In genomic region chr15:101488300-101489164, GRCh38 we compare ENCODE assay signal across 9 cellular contexts. TPM values are rescaled to one million over a fixed set of nuclear protein-coding genes. Genes with fewer than 3 reads are reported as not detected.
DNase-seq lines count a peak whose midpoint lies in the region; ATAC-seq and TF ChIP-seq lines count a peak whose summit lies in the region.
"Had no signal": no experiment of that assay in that cellular context is flagged by ENCODE, and none has a peak within 500 bp of the region (broad histone marks: within the 10 kb centered on the region; RNA-seq: fewer than 3 reads in every experiment).

No MANE protein-coding gene starts in this region.

- no peaks in the 10 kb centered on the region for H3K79me2 ChIP-seq in hepatocyte

- H3K9me3 ChIP-seq in hepatocyte (ENCODE audit: low read depth), result no peaks in the 10 kb centered on the region
- H3K9me3 ChIP-seq: tibial nerve had no signal

- 10% methylated on average over 48 of the region's 85 CpGs for WGBS in hepatocyte (ENCODE audit: low lambda C conversion rate, missing lambda C conversion rate)

- no peaks in the 10 kb centered on the region for H3K36me3 ChIP-seq in hepatocyte (replicated peaks; ENCODE audit: insufficient read depth, low read depth)
- H3K36me3 ChIP-seq: tibial nerve had no signal

- H3K27me3 ChIP-seq in hepatocyte, result peaks cover 17% of the 10 kb centered on the region

- H2AFZ ChIP-seq in hepatocyte, result no peak overlapping the region

- H3K4me1 ChIP-seq in hepatocyte (ENCODE audit: insufficient read depth), result peaks cover 2% of the 10 kb centered on the region

- peak overlapping the region; percentile 81 for H3K4me2 ChIP-seq in hepatocyte

- no peaks in the 10 kb centered on the region for H4K20me1 ChIP-seq in hepatocyte (ENCODE audit: insufficient read depth, poor library complexity, severe bottlenecking)

- no peak for ATAC-seq in GM18870 (IDR thresholded peaks at IDR 0.05; ENCODE audit: unreplicated experiment)
- ATAC-seq in HG02798 (IDR thresholded peaks at IDR 0.05; ENCODE audit: poor library complexity, unreplicated experiment), result no peak

- no peaks in the 10 kb centered on the region for H3K9me2 ChIP-seq in hepatocyte (replicated peaks; ENCODE audit: insufficient read depth)

- H3K4me3 ChIP-seq in hepatocyte (no peak overlapping the region), foreskin fibroblast (ENCODE audit: low read depth in 1 of 2, low read length in 2 of 2) (peak overlapping the region in 1 of 2 donors; percentile 28)

- no peak overlapping the region for H3K27ac ChIP-seq in hepatocyte

- peak; percentile 56 for DNase-seq in GM10266 (ENCODE audit: extremely low spot score)
- DNase-seq in RKO (ENCODE audit: low spot score), result peak; percentile 28
- peak; percentile 28 for DNase-seq in hepatocyte (ENCODE audit: low spot score)
- peak; percentile 63 for DNase-seq in retina
- DNase-seq in DMS79 treated with DMSO at 0.1 percent for 48 hours (lab: John Stamatoyannopoulos, UW), result no peak
- DNase-seq in foreskin fibroblast, result no peak

- no peak for TF ChIP-seq CTCF in GM10266 (IDR thresholded peaks at IDR 0.05; ENCODE audit: control insufficient read depth, insufficient read depth, low read depth, missing control alignments)
- TF ChIP-seq CTCF in hepatocyte (IDR thresholded peaks at IDR 0.05; ENCODE audit: poor library complexity), result no peak
- no peak for TF ChIP-seq CTCF in foreskin fibroblast (IDR thresholded peaks at IDR 0.05; ENCODE audit: low read depth, low read length)

RNA-seq across cellular contexts. Expression of gene PCSK6, which starts 1.0 kb away (rescaled TPM):
- 40.5 and 52.5 TPM in 2 replicates for total RNA-seq in hepatocyte
- polyA plus RNA-seq in hepatocyte, result 31.7 and 36.0 TPM in 2 replicates

Comparison
In these comparisons a context has a peak if more than half of its experiments do, and no peak if none do; other contexts are left out.
1. DNase-seq: peak in GM10266 (single experiment), RKO (single experiment), hepatocyte (single experiment) and retina (single experiment); none in DMS79 treated with DMSO at 0.1 percent for 48 hours (single experiment) and foreskin fibroblast (0 of 2).